ENCODE assay signal across 22 cellular contexts in the genomic region with DNA sequence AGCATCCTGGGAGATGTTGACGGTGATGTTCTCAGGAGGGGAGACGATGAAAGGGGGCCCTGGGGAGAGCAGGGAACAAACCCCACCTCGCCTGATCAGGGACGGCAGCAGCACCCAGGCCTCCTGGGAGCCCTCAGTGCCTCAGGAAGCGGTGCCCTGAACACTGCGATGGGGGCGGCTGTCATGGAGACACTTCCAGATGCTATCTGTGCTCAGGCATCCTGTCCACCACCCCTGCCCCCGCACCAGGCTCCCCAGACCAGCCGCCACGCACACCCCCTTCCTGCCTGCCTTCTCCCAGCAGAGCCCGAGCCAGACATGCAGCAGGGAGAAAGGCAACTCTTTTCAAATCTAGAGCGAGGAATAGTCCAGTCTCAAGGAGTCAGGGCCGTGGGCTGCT. TPM values are rescaled to one million over a fixed set of nuclear protein-coding genes. Genes with fewer than 3 reads are reported as not detected.
"Had no signal": no experiment of that assay in that cellular context is flagged by ENCODE, and none has a peak within 500 bp of the region (broad histone marks: within the 10 kb centered on the region; RNA-seq: fewer than 3 reads in every experiment).

No MANE protein-coding gene starts in this region.

- H3K27ac ChIP-seq: breast epithelium, gastrocnemius medialis, left lung, tibial artery had no signal

- H3K4me1 ChIP-seq: breast epithelium, gastrocnemius medialis, left lung, tibial artery had no signal

- ATAC-seq: gastrocnemius medialis had no signal

- H3K27me3 Mint-ChIP-seq: progenitor cell of endocrine pancreas had no signal

- H3K4me3 Mint-ChIP-seq: nephron had no signal

- H3K27me3 ChIP-seq: breast epithelium, gastrocnemius medialis, heart right ventricle, left lung, tibial artery had no signal

- H3K9me3 Mint-ChIP-seq: nephron had no signal

- H3K4me3 ChIP-seq: breast epithelium, gastrocnemius medialis, heart right ventricle, left lung, tibial artery had no signal

- H3K9me3 ChIP-seq: breast epithelium, gastrocnemius medialis, heart right ventricle, left lung, tibial artery had no signal

- DNase-seq: activated CD4-positive, alpha-beta T cell treated with anti-CD3 and anti-CD28 coated beads for 48 hours; activated CD4-positive, CD25-positive, alpha-beta regulatory T cell; activated CD8-positive, alpha-beta memory T cell treated with anti-CD3 and anti-CD28 coated beads for 24 hours; activated CD8-positive, alpha-beta memory T cell treated with anti-CD3 and anti-CD28 coated beads, Interleukin-2, amount 50 U/mL, for 48 hours; activated effector memory CD4-positive, alpha-beta T cell treated with anti-CD3 and anti-CD28 coated beads, Interleukin-2, amount 50 U/mL, for 16 hours; activated naive CD4-positive, alpha-beta T cell treated with anti-CD3 and anti-CD28 coated beads, Interleukin-2, amount 50 U/mL, for 16 hours; activated T-cell treated with anti-CD3 and anti-CD28 coated beads, Interleukin-2, amount 50 U/mL, for 48 hours; cerebellar nuclear complex; cortex of kidney; gastrocnemius medialis; heart right ventricle; midbrain; stimulated activated CD4-positive, alpha-beta T cell treated with anti-CD3 and anti-CD28 coated beads, Interleukin-12 subunit alpha, Interleukin-12 subunit beta, amount 100 ng/mL, for 4 hours; stimulated activated CD4-positive, alpha-beta T cell treated with anti-CD3 and anti-CD28 coated beads, Interleukin-1b, Interleukin-23, amount 100 ng/mL, for 48 hours; stimulated activated CD8-positive, alpha-beta memory T cell treated with anti-CD3 and anti-CD28 coated beads, Interleukin-4, amount 100 ng/mL, for 48 hours; stimulated activated naive CD4-positive, alpha-beta T cell treated with Interleukin-2 at 50 U/mL for 16 hours; tibial artery had no signal

- H3K36me3 ChIP-seq: breast epithelium, gastrocnemius medialis, left lung had no signal

RNA-seq across cellular contexts. Expression of a gene that starts 20.6 kb away (rescaled TPM):
- total RNA-seq: lung microvascular endothelial cell had no signal
